In the genomic region with DNA sequence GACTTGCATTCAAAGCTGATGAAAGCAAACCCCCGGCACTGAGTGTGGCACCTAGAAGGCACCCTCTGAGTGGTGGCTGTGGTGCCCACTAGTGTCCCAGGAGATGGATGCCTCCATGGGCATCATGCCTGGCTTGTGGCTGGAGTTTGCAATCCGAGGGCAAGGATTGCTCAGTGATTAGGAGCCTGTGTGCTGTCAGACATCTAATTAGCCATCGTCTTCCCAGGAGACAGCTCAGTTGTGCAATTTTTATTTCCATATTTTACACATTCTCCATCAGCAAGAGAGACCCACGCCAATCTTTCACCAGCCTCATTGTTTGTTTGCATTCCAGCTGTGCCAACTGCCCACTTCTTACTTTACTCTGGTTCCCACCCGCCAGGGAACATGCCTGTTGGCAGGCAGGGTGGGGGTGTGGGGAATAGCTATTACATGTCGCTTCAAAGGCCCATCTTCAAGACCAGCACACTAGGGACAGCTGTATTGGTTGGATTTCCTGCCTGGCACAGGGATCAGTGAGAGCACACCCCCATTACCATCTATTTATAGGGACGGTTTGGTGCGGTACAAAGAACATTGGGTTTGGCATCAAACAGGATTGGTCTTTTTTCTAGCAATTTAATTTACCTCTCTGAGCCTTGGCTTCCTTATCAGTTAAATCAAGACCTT, we compare ENCODE assay signal across 1 cellular context.
TF ChIP-seq lines count a peak whose summit lies in the region.

No MANE protein-coding gene starts in this region.

TF ChIP-seq in SK-N-SH, 30 proteins besides CTCF, POLR2A, EP300 and RAD21 (continued from another document):
- TF ChIP-seq MEF2A (IDR thresholded peaks at IDR 0.05; ENCODE audit: borderline replicate concordance, low read depth) = 0 out of 2 replicates have a peak, but pooled peaks have one; percentile 64
